37 cellular contexts compared by ENCODE assay signal in genomic region chr2:169328785-169329184, GRCh38. TPM values are rescaled to one million over a fixed set of nuclear protein-coding genes. Genes with fewer than 3 reads are reported as not detected.
"Had no signal": no experiment of that assay in that cellular context is flagged by ENCODE, and none has a peak within 500 bp of the region (broad histone marks: within the 10 kb centered on the region; RNA-seq: fewer than 3 reads in every experiment).

No MANE protein-coding gene starts in this region.

- H3K4me1 Mint-ChIP-seq: activated B cell treated with CpG ODN at 0.5 μM for 24 hours; activated CD4-positive, alpha-beta T cell treated with anti-CD3 and anti-CD28 coated beads, Interleukin-2, amount 10 ng/mL, durations not matched to agents 24 days and 14 days; activated naive CD8-positive, alpha-beta T cell treated with anti-CD3 and anti-CD28 coated beads for 36 hours had no signal

- H3K4me3 Mint-ChIP-seq: activated B cell treated with CpG ODN at 0.5 μM for 24 hours; activated CD4-positive, alpha-beta memory T cell treated with anti-CD3 and anti-CD28 coated beads for 36 hours; activated CD4-positive, alpha-beta T cell treated with anti-CD3 and anti-CD28 coated beads, Interleukin-2, amount 10 ng/mL, durations not matched to agents 24 days and 14 days; activated CD8-positive, alpha-beta T cell treated with anti-CD3 and anti-CD28 coated beads for 36 hours; activated naive CD4-positive, alpha-beta T cell treated with anti-CD3 and anti-CD28 coated beads for 36 hours; activated naive CD8-positive, alpha-beta T cell treated with anti-CD3 and anti-CD28 coated beads for 36 hours; activated T-cell treated with anti-CD3 and anti-CD28 coated beads, Interleukin-2, amount 50 U/mL, for 4 hours; activated T-cell treated with anti-CD3 and anti-CD28 coated beads, Interleukin-2, amount 50 U/mL, for 72 hours; activated T-helper 1 cell treated with anti-CD3 and anti-CD28 coated beads, Interleukin-12 subunit alpha, Interleukin-12 subunit beta, Interleukin-2, Interleukin-4 antibody, amounts not matched to agents 30 ng/mL and 10 ng/mL and 1 ng/mL, durations not matched to agents 14 hours and 24 hours and 36 hours; activated T-helper 17 cell treated with anti-CD3 and anti-CD28 coated beads, Interleukin-2, amount 50 U/mL, for 72 hours; T-helper 1 cell treated with Interleukin-12 subunit alpha and Interleukin-12 subunit beta and Interleukin-4 antibody, amounts not matched to agents 30 μg/mL and 1 μg/mL, for 36 hours; T-helper 2 cell treated with Interferon-gamma antibody and Interleukin-4, amounts not matched to agents 5 μg/mL and 100 μg/mL, for 36 hours had no signal

- H3K27me3 ChIP-seq: adrenal gland, body of pancreas, brain microvascular endothelial cell, breast epithelium had no signal

- H3K36me3 ChIP-seq: adrenal gland, brain microvascular endothelial cell, breast epithelium had no signal

- H3K27ac Mint-ChIP-seq: activated B cell treated with CpG ODN at 0.5 μM for 24 hours; activated CD4-positive, alpha-beta memory T cell treated with anti-CD3 and anti-CD28 coated beads for 36 hours; activated CD4-positive, alpha-beta T cell treated with anti-CD3 and anti-CD28 coated beads, Interleukin-2, amount 10 ng/mL, durations not matched to agents 24 days and 14 days; activated CD8-positive, alpha-beta T cell treated with anti-CD3 and anti-CD28 coated beads for 36 hours; activated naive CD4-positive, alpha-beta T cell treated with anti-CD3 and anti-CD28 coated beads for 36 hours; activated naive CD4-positive, alpha-beta T cell treated with anti-CD3 and anti-CD28 coated beads, Interleukin-2, amount 50 U/mL, for 72 hours; activated naive CD8-positive, alpha-beta T cell treated with anti-CD3 and anti-CD28 coated beads for 36 hours; activated T-cell treated with anti-CD3 and anti-CD28 coated beads, Interleukin-2, amount 50 U/mL, for 72 hours; activated T-helper 1 cell treated with anti-CD3 and anti-CD28 coated beads, Interleukin-12 subunit alpha, Interleukin-12 subunit beta, Interleukin-2, Interleukin-4 antibody, amounts not matched to agents 30 ng/mL and 10 ng/mL and 1 ng/mL, durations not matched to agents 14 hours and 24 hours and 36 hours; activated T-helper 17 cell treated with anti-CD3 and anti-CD28 coated beads, Interleukin-2, amount 50 U/mL, for 72 hours; T-helper 1 cell treated with Interleukin-12 subunit alpha and Interleukin-12 subunit beta and Interleukin-4 antibody, amounts not matched to agents 30 μg/mL and 1 μg/mL, for 36 hours; T-helper 2 cell treated with Interferon-gamma antibody and Interleukin-4, amounts not matched to agents 5 μg/mL and 100 μg/mL, for 36 hours had no signal

- H3K27ac ChIP-seq: adrenal gland, body of pancreas, brain microvascular endothelial cell, breast epithelium, VCaP had no signal

- ATAC-seq: activated CD8-positive, alpha-beta T cell treated with anti-CD3 and anti-CD28 coated beads for 36 hours; activated naive CD4-positive, alpha-beta T cell treated with anti-CD3 and anti-CD28 coated beads, Interleukin-2, amount 50 U/mL, for 72 hours; activated T-cell treated with anti-CD3 and anti-CD28 coated beads, Interleukin-2, amount 50 U/mL, for 4 hours; activated T-cell treated with anti-CD3 and anti-CD28 coated beads, Interleukin-2, amount 50 U/mL, for 72 hours; activated T-helper 17 cell treated with anti-CD3 and anti-CD28 coated beads, Interleukin-2, amount 50 U/mL, for 72 hours; body of pancreas had no signal

- H3K9me3 Mint-ChIP-seq: activated B cell treated with CpG ODN at 0.5 μM for 24 hours; activated CD4-positive, alpha-beta memory T cell treated with anti-CD3 and anti-CD28 coated beads for 36 hours; activated CD4-positive, alpha-beta T cell treated with anti-CD3 and anti-CD28 coated beads, Interleukin-2, amount 10 ng/mL, durations not matched to agents 24 days and 14 days; activated CD8-positive, alpha-beta T cell treated with anti-CD3 and anti-CD28 coated beads for 36 hours; activated naive CD4-positive, alpha-beta T cell treated with anti-CD3 and anti-CD28 coated beads for 36 hours; activated naive CD4-positive, alpha-beta T cell treated with anti-CD3 and anti-CD28 coated beads, Interleukin-2, amount 50 U/mL, for 72 hours; activated naive CD8-positive, alpha-beta T cell treated with anti-CD3 and anti-CD28 coated beads for 36 hours; activated T-cell treated with anti-CD3 and anti-CD28 coated beads, Interleukin-2, amount 50 U/mL, for 4 hours; activated T-cell treated with anti-CD3 and anti-CD28 coated beads, Interleukin-2, amount 50 U/mL, for 72 hours; activated T-helper 1 cell treated with anti-CD3 and anti-CD28 coated beads, Interleukin-12 subunit alpha, Interleukin-12 subunit beta, Interleukin-2, Interleukin-4 antibody, amounts not matched to agents 30 ng/mL and 10 ng/mL and 1 ng/mL, durations not matched to agents 14 hours and 24 hours and 36 hours; activated T-helper 17 cell treated with anti-CD3 and anti-CD28 coated beads, Interleukin-2, amount 50 U/mL, for 72 hours; T-helper 1 cell treated with Interleukin-12 subunit alpha and Interleukin-12 subunit beta and Interleukin-4 antibody, amounts not matched to agents 30 μg/mL and 1 μg/mL, for 36 hours; T-helper 2 cell treated with Interferon-gamma antibody and Interleukin-4, amounts not matched to agents 5 μg/mL and 100 μg/mL, for 36 hours had no signal

- H3K4me3 ChIP-seq: adrenal gland, body of pancreas, breast epithelium had no signal

- H3K9me3 ChIP-seq: adrenal gland, body of pancreas, breast epithelium had no signal

- DNase-seq: activated B cell treated with CpG ODN at 0.5 μM for 24 hours; activated CD4-positive, alpha-beta memory T cell treated with anti-CD3 and anti-CD28 coated beads for 36 hours; activated CD4-positive, alpha-beta T cell treated with anti-CD3 and anti-CD28 coated beads for 4 hours; activated CD4-positive, alpha-beta T cell treated with anti-CD3 and anti-CD28 coated beads, Interleukin-2, amount 10 ng/mL, durations not matched to agents 24 days and 14 days; activated CD4-positive, alpha-beta T cell treated with anti-CD3 and anti-CD28 coated beads, Interleukin-2, amount 50 U/mL, for 1 hour; activated CD4-positive, alpha-beta T cell treated with anti-CD3 and anti-CD28 coated beads, Interleukin-2, amount 50 U/mL, for 4 hours; activated CD4-positive, CD25-positive, alpha-beta regulatory T cell treated with anti-CD3 and anti-CD28 coated beads, Interleukin-2, amount 50 U/mL, for 72 hours; activated CD8-positive, alpha-beta memory T cell treated with anti-CD3 and anti-CD28 coated beads, Interleukin-2, amount 50 U/mL, for 4 hours; activated CD8-positive, alpha-beta T cell treated with anti-CD3 and anti-CD28 coated beads for 36 hours; activated effector memory CD4-positive, alpha-beta T cell treated with anti-CD3 and anti-CD28 coated beads, Interleukin-2, amount 50 U/mL, for 16 hours; activated gamma-delta T cell treated with Interleukin-2 at 50 U/mL for 16 hours; activated naive CD4-positive, alpha-beta T cell; activated naive CD4-positive, alpha-beta T cell treated with anti-CD3 and anti-CD28 coated beads for 36 hours; activated naive CD4-positive, alpha-beta T cell treated with anti-CD3 and anti-CD28 coated beads, Interleukin-2, amount 50 U/mL, for 16 hours; activated naive CD8-positive, alpha-beta T cell treated with anti-CD3 and anti-CD28 coated beads for 36 hours; activated T-cell treated with anti-CD3 and anti-CD28 coated beads for 4 hours; activated T-cell treated with anti-CD3 and anti-CD28 coated beads, Interleukin-2, amount 50 U/mL, for 1 hour; activated T-cell treated with anti-CD3 and anti-CD28 coated beads, Interleukin-2, amount 50 U/mL, for 4 hours; activated T-cell treated with anti-CD3 and anti-CD28 coated beads, Interleukin-2, amount 50 U/mL, for 72 hours; adrenal gland; amniotic stem cell; aorta; body of pancreas; brain microvascular endothelial cell; central memory CD4-positive, alpha-beta T cell; T-helper 1 cell; T-helper 2 cell; T-helper 9 cell had no signal

- H3K36me3 Mint-ChIP-seq: activated CD4-positive, alpha-beta memory T cell treated with anti-CD3 and anti-CD28 coated beads for 36 hours; activated naive CD4-positive, alpha-beta T cell treated with anti-CD3 and anti-CD28 coated beads, Interleukin-2, amount 50 U/mL, for 72 hours; activated naive CD8-positive, alpha-beta T cell treated with anti-CD3 and anti-CD28 coated beads for 36 hours had no signal

- H3K4me1 ChIP-seq: adrenal gland, body of pancreas, breast epithelium had no signal

- FAIRE-seq: astrocyte, TTC549 had no signal

RNA-seq across cellular contexts. Expression of gene LRP2, which starts 33.5 kb away (rescaled TPM):
- total RNA-seq: activated B cell treated with CpG ODN at 0.5 μM for 24 hours had no signal
- polyA plus RNA-seq: adrenal gland, aorta had no signal
